In the genomic region with DNA sequence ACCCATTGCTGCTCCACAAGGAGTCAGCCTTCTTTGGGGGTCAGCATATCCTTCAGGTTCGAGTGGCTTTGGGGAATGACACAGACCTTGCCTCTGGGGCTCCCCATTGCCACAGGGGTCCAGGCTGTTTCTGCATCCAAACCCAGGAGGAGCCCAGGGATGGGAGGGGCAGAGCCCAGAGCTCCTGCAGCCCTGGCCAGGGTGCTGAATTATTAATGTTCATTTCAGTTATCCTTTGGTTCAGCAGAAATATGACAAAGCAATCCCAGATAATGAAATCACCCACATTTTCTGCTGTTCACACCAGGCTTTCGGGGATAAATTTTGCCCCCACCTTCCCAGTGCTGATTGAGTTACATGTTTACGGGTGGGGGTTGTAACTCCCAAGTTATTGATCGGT, we compare ENCODE assay signal across 26 cellular contexts.
"Had no signal": no experiment of that assay in that cellular context is flagged by ENCODE, and none has a peak within 500 bp of the region (broad histone marks: within the 10 kb centered on the region; RNA-seq: fewer than 3 reads in every experiment).

No MANE protein-coding gene starts in this region.

- ATAC-seq: activated CD8-positive, alpha-beta T cell treated with anti-CD3 and anti-CD28 coated beads for 36 hours; activated naive CD4-positive, alpha-beta T cell treated with anti-CD3 and anti-CD28 coated beads, Interleukin-2, amount 50 U/mL, for 72 hours; activated naive CD8-positive, alpha-beta T cell treated with anti-CD3 and anti-CD28 coated beads, Interleukin-2, amount 50 U/mL, for 24 hours; Panc1; Right ventricle myocardium inferior had no signal

- H3K9ac ChIP-seq: KMS-11 had no signal

- H3K4me2 ChIP-seq: KMS-11 had no signal

- FAIRE-seq: TTC549 had no signal

- DNase-seq: activated CD4-positive, alpha-beta T cell treated with anti-CD3 and anti-CD28 coated beads, Interleukin-2, amount 10 ng/mL, durations not matched to agents 24 days and 14 days; activated CD4-positive, alpha-beta T cell treated with anti-CD3 and anti-CD28 coated beads, Interleukin-2, amount 50 U/mL, for 4 hours; activated CD8-positive, alpha-beta T cell treated with anti-CD3 and anti-CD28 coated beads for 36 hours; activated gamma-delta T cell; activated naive CD4-positive, alpha-beta T cell treated with anti-CD3 and anti-CD28 coated beads for 36 hours; activated naive CD8-positive, alpha-beta T cell treated with anti-CD3 and anti-CD28 coated beads, Interleukin-2, amount 50 U/mL, for 24 hours; activated T-cell treated with anti-CD3 and anti-CD28 coated beads, Interleukin-2, amount 50 U/mL, for 24 hours; anterior cingulate cortex; brain microvascular endothelial cell; MM.1S; MV-4-11; NCI-H1092; NCI-H1436 treated with DMSO at 0.1 percent for 48 hours; NCI-H1694 treated with DMSO at 0.1 percent for 48 hours; NCI-H2029; NCI-H2171; NCI-H2227 treated with DMSO at 0.1 percent for 48 hours; NCI-H446; NCI-H510A treated with DMSO at 0.1 percent for 48 hours; NCI-H526 treated with DMSO at 0.1 percent for 48 hours; NCI-H82 had no signal

- H3K36me3 ChIP-seq: brain microvascular endothelial cell had no signal

- H3K27ac ChIP-seq: brain microvascular endothelial cell, KMS-11 had no signal

- H3K27me3 ChIP-seq: brain microvascular endothelial cell had no signal
